8 cellular contexts compared by ENCODE assay signal in the genomic region with DNA sequence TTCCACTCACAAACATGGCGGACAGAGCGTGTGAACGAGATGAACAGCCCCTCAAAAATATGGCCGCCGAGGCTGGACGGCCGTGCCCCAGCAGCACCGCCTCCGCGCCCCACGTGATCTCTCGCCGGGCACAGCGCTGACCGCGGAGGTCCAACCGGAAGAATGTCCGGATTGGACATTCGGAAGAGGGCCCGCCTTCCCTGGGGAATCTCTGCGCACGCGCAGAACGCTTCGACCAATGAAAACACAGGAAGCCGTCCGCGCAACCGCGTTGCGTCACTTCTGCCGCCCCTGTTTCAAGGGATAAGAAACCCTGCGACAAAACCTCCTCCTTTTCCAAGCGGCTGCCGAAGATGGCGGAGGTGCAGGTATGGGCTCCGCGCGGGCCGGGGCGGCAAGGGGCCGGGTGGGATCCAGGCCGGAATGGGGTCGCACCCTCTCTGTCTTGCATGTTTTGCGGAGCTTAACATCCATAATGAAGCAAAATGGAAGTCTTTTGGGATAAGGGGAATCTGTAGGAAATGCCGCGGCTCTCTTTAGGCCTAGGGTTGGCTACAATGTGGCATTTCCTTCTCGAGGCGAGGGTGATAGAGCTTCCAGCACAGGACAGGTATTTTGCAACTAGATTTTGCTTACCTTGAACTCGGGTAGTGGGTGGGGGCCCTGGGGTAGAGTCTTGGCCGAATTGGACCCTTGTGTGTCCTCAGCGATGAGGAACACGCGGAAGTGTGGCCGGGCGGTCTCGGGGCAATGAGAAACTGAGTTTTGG. TPM values are rescaled to one million over a fixed set of nuclear protein-coding genes. Genes with fewer than 3 reads are reported as not detected.
A peak's percentile ranks its signal among the peaks of the same experiment; 100 is the strongest.
DNase-seq lines count a peak whose midpoint lies in the region; ATAC-seq and TF ChIP-seq lines count a peak whose summit lies in the region.

A gene (plus strand): TSS at position 332 of the 769 bp plus-strand sequence. CDS start 22 bp downstream, at position 354.

- peak within 1 kb of the TSS; percentile 56 for H3K27ac ChIP-seq in PC-3 (ENCODE audit: low read length)
- H3K27ac ChIP-seq in epithelial cell of prostate, result peak within 1 kb of the TSS; percentile 92

- H4K20me1 ChIP-seq in PC-3 (ENCODE audit: low read length), result peaks cover 41% of the 10 kb centered on the region

- H3K9ac ChIP-seq in PC-3 (ENCODE audit: low read length), result peak within 1 kb of the TSS; percentile 97

- no peaks in the 10 kb centered on the region for H3K27me3 ChIP-seq in PC-3 (ENCODE audit: low read length)

- H3K79me2 ChIP-seq in PC-3 (ENCODE audit: low read length), result peaks cover 38% of the 10 kb centered on the region

- peaks cover 36% of the 10 kb centered on the region for H3F3A ChIP-seq in PC-3 (ENCODE audit: low read length, unreplicated experiment)

- no peak for TF ChIP-seq RAD21 in Ishikawa (IDR thresholded peaks at IDR 0.05; ENCODE audit: low read depth)

- no peak; the same call in 1 of the 2 replicates for TF ChIP-seq EP300 in Ishikawa (IDR thresholded peaks at IDR 0.05; ENCODE audit: borderline replicate concordance)

- peak; percentile 90 for DNase-seq in DMS114 treated with DMSO at 0.1 percent for 48 hours (lab: John Stamatoyannopoulos, UW; ENCODE audit: unreplicated experiment)
- DNase-seq in PC-3, result peak; percentile 100
- peak; percentile 100 for DNase-seq in activated T-cell treated with anti-CD3 and anti-CD28 coated beads for 48 hours (ENCODE audit: low read depth)
- peak; percentile 94 for DNase-seq in epithelial cell of prostate (ENCODE audit: low read depth, low spot score)
- DNase-seq in mucosa of descending colon, result peak; percentile 99 to 100 (median 100)
- peak; percentile 99 for DNase-seq in stimulated activated CD8-positive, alpha-beta memory T cell treated with anti-CD3 and anti-CD28 coated beads, Interleukin-4, amount 100 ng/mL, for 24 hours (ENCODE audit: low read depth)

- BruUV-seq in PC-3 (replicated peaks; lab: Mats Ljungman, UMichigan), result TSS peak; percentile 60

- ATAC-seq in GM21576 (IDR thresholded peaks at IDR 0.05; ENCODE audit: unreplicated experiment) (peak; percentile 75), PC-3 (peak; percentile 96), mucosa of descending colon (peak; percentile 96)

- H3K36me3 ChIP-seq in PC-3 (ENCODE audit: low read depth, low read length) (peaks cover 48% of the 10 kb centered on the region), mucosa of descending colon (ENCODE audit: low read depth) (peaks cover 15% of the 10 kb centered on the region)

- POLR2A ChIA-PET in PC-3 (lab: Charles Lee; ENCODE audit: unreplicated experiment), result interaction anchor here (0.7 kb wide), 1 partner anchor 153 kb away, joined by 4 read pairs; no protein-coding TSS in a partner anchor

- H2AFZ ChIP-seq in PC-3 (ENCODE audit: low read length), result peak within 1 kb of the TSS; percentile 90

- no peaks in the 10 kb centered on the region for H3K9me3 ChIP-seq in PC-3 (ENCODE audit: low read length)
- H3K9me3 ChIP-seq in mucosa of descending colon, result no peaks in the 10 kb centered on the region

- TF ChIP-seq CTCF in PC-3 (conservative IDR thresholded peaks at IDR 0.05; ENCODE audit: low read depth, low read length) (no peak), mucosa of descending colon (IDR thresholded peaks at IDR 0.05) (peak; percentile 13)

- no peaks in the 10 kb centered on the region for H3K9me2 ChIP-seq in PC-3 (replicated peaks; ENCODE audit: low read length)

- CTCF ChIA-PET in PC-3 (lab: Charles Lee), result no interaction called here

- H3K4me1 ChIP-seq in PC-3 (ENCODE audit: insufficient read depth, low read length) (peaks cover 12% of the 10 kb centered on the region; the same call in 1 of the 2 replicates), mucosa of descending colon (ENCODE audit: low read depth) (peaks cover 21% of the 10 kb centered on the region)

- intact Hi-C loops in PC-3 (cut with micrococcal nuclease) (loop anchor here (1.0 kb wide), 1 partner anchor 36 kb away; a partner anchor contains a TSS), mucosa of descending colon (cut with DNase I, micrococcal nuclease) (no loop called here)

- H3K4me3 ChIP-seq in PC-3 (ENCODE audit: low read length) (peak within 1 kb of the TSS; percentile 89), mucosa of descending colon (peak within 1 kb of the TSS; percentile 88)

- peak within 1 kb of the TSS; percentile 80 for H3K4me2 ChIP-seq in PC-3 (ENCODE audit: low read length)

TF ChIP-seq in Ishikawa, 13 proteins besides CTCF, POLR2A, EP300 and RAD21:
- peak; percentile 98 for TF ChIP-seq YY1 (IDR thresholded peaks at IDR 0.05; ENCODE audit: low read depth)
- TF ChIP-seq CREB1 (IDR thresholded peaks at IDR 0.05; ENCODE audit: low read depth), result peak; percentile 96
- peak; percentile 93 for TF ChIP-seq EGR1 (IDR thresholded peaks at IDR 0.05)
- peak; percentile 48; the same call in 1 of the 2 replicates for TF ChIP-seq TCF12 (IDR thresholded peaks at IDR 0.05; ENCODE audit: low read depth)
- TF ChIP-seq, protein P1, sequence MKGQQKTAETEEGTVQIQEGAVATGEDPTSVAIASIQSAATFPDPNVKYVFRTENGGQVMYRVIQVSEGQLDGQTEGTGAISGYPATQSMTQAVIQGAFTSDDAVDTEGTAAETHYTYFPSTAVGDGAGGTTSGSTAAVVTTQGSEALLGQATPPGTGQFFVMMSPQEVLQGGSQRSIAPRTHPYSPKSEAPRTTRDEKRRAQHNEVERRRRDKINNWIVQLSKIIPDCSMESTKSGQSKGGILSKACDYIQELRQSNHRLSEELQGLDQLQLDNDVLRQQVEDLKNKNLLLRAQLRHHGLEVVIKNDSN (IDR thresholded peaks at IDR 0.05), result peak; percentile 99
- TF ChIP-seq TAF1 (IDR thresholded peaks at IDR 0.05; ENCODE audit: low read depth), result peak; percentile 99
- TF ChIP-seq CEBPB (IDR thresholded peaks at IDR 0.05), result peak; percentile 90
- TF ChIP-seq, protein P2, sequence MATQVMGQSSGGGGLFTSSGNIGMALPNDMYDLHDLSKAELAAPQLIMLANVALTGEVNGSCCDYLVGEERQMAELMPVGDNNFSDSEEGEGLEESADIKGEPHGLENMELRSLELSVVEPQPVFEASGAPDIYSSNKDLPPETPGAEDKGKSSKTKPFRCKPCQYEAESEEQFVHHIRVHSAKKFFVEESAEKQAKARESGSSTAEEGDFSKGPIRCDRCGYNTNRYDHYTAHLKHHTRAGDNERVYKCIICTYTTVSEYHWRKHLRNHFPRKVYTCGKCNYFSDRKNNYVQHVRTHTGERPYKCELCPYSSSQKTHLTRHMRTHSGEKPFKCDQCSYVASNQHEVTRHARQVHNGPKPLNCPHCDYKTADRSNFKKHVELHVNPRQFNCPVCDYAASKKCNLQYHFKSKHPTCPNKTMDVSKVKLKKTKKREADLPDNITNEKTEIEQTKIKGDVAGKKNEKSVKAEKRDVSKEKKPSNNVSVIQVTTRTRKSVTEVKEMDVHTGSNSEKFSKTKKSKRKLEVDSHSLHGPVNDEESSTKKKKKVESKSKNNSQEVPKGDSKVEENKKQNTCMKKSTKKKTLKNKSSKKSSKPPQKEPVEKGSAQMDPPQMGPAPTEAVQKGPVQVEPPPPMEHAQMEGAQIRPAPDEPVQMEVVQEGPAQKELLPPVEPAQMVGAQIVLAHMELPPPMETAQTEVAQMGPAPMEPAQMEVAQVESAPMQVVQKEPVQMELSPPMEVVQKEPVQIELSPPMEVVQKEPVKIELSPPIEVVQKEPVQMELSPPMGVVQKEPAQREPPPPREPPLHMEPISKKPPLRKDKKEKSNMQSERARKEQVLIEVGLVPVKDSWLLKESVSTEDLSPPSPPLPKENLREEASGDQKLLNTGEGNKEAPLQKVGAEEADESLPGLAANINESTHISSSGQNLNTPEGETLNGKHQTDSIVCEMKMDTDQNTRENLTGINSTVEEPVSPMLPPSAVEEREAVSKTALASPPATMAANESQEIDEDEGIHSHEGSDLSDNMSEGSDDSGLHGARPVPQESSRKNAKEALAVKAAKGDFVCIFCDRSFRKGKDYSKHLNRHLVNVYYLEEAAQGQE (IDR thresholded peaks at IDR 0.05; ENCODE audit: low read depth), result peak; percentile 38; the same call in 1 of the 2 replicates
- no peak for TF ChIP-seq TEAD4 (IDR thresholded peaks at IDR 0.05)
- TF ChIP-seq NFIC (IDR thresholded peaks at IDR 0.05), result 0 out of 2 replicates have a peak, but pooled peaks have one; percentile 17
- no peak for TF ChIP-seq FOXM1 (IDR thresholded peaks at IDR 0.05; ENCODE audit: borderline replicate concordance, low read depth)
- no peak for TF ChIP-seq ZBTB7A (IDR thresholded peaks at IDR 0.05; ENCODE audit: low read depth)
- TF ChIP-seq, protein P3, sequence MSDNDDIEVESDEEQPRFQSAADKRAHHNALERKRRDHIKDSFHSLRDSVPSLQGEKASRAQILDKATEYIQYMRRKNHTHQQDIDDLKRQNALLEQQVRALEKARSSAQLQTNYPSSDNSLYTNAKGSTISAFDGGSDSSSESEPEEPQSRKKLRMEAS (IDR thresholded peaks at IDR 0.05), result peak; percentile 67
TF ChIP-seq in Ishikawa: peak in this region for 10.

RNA-seq across cellular contexts. Expression of the gene that starts here (rescaled TPM):
- total RNA-seq in PC-3 (2014; rRNA removed) (3,023 and 3,169 TPM in 2 replicates), mucosa of descending colon (1,000 to 10,000 TPM; 2,162 to 2,782 (median 2,296) TPM)

Comparison
In these comparisons a context has a peak if more than half of its experiments do, and no peak if none do; other contexts are left out.
1. Peak in every context shown above with its lines: DNase-seq, ATAC-seq, H3K4me3 ChIP-seq and H3K27ac ChIP-seq.